Comparison of ENCODE assay signal across 15 cellular contexts in genomic region chr1:40985875-40986274, GRCh38. TPM values are rescaled to one million over a fixed set of nuclear protein-coding genes. Genes with fewer than 3 reads are reported as not detected.
DNase-seq lines count a peak whose midpoint lies in the region; ATAC-seq and TF ChIP-seq lines count a peak whose summit lies in the region.
"Had no signal": no experiment of that assay in that cellular context is flagged by ENCODE, and none has a peak within 500 bp of the region (broad histone marks: within the 10 kb centered on the region; RNA-seq: fewer than 3 reads in every experiment).

No MANE protein-coding gene starts in this region.

- H3K4me3 Mint-ChIP-seq in activated CD4-positive, alpha-beta T cell treated with anti-CD3 and anti-CD28 coated beads for 36 hours, result no peak overlapping the region
- H3K4me3 Mint-ChIP-seq in glutamatergic neuron (ENCODE audit: unreplicated experiment), result peak overlapping the region; percentile 78
- no peak overlapping the region for H3K4me3 Mint-ChIP-seq in stimulated activated naive B cell treated with anti-CD40 and anti-IgM and Interleukin-4, amounts not matched to agents 10 μg/mL and 1 μg/mL and 100 μg/mL, for 72 hours
- H3K4me3 Mint-ChIP-seq: dendritic cell treated with granulocyte-macrophage colony-stimulating factor and Interleukin-4, amounts not matched to agents 40 ng/mL and 50 ng/mL, for 4 days; immature natural killer cell; memory B cell had no signal

- ATAC-seq in activated CD4-positive, alpha-beta T cell treated with anti-CD3 and anti-CD28 coated beads for 36 hours, result peak; percentile 24
- ATAC-seq in stimulated activated naive B cell treated with anti-CD40 and anti-IgM and Interleukin-4, amounts not matched to agents 10 μg/mL and 1 μg/mL and 100 μg/mL, for 72 hours (replicated peaks), result no peak
- no peak for ATAC-seq in GM18870 (IDR thresholded peaks at IDR 0.05; ENCODE audit: unreplicated experiment)

- H3K4me1 Mint-ChIP-seq in activated CD4-positive, alpha-beta T cell treated with anti-CD3 and anti-CD28 coated beads for 36 hours, result peaks cover 59% of the 10 kb centered on the region
- H3K4me1 Mint-ChIP-seq in glutamatergic neuron (ENCODE audit: low read depth, unreplicated experiment), result peaks cover 64% of the 10 kb centered on the region
- H3K4me1 Mint-ChIP-seq in stimulated activated naive B cell treated with anti-CD40 and anti-IgM and Interleukin-4, amounts not matched to agents 10 μg/mL and 1 μg/mL and 100 μg/mL, for 72 hours, result peaks cover 12 to 21% of the 10 kb centered on the region in 2 donors

- no peak overlapping the region for H3K4me3 ChIP-seq in WERI-Rb-1 (ENCODE audit: low read depth, low read length)
- no peak overlapping the region for H3K4me3 ChIP-seq in ovary
- H3K4me3 ChIP-seq: right atrium auricular region had no signal

- H3K27me3 ChIP-seq in WERI-Rb-1 (ENCODE audit: insufficient read depth, low read depth, severe bottlenecking) (no peaks in the 10 kb centered on the region), ovary (no peaks in the 10 kb centered on the region)
- H3K27me3 ChIP-seq: right atrium auricular region had no signal

- H3K36me3 Mint-ChIP-seq in activated CD4-positive, alpha-beta T cell treated with anti-CD3 and anti-CD28 coated beads for 36 hours (ENCODE audit: low read depth), result peaks cover 94% of the 10 kb centered on the region
- H3K36me3 Mint-ChIP-seq in glutamatergic neuron (ENCODE audit: unreplicated experiment), result no peaks in the 10 kb centered on the region
- H3K36me3 Mint-ChIP-seq in stimulated activated naive B cell treated with anti-CD40 and anti-IgM and Interleukin-4, amounts not matched to agents 10 μg/mL and 1 μg/mL and 100 μg/mL, for 72 hours, result peaks cover 48 to 68% of the 10 kb centered on the region in 2 donors

- WGBS in ovary, 3 donors, result 78 to 92% (median 89%) methylated on average over 3 of the region's 3 CpGs

- no peaks in the 10 kb centered on the region for H3K27me3 Mint-ChIP-seq in activated CD4-positive, alpha-beta T cell treated with anti-CD3 and anti-CD28 coated beads for 36 hours
- H3K27me3 Mint-ChIP-seq in glutamatergic neuron (ENCODE audit: unreplicated experiment), result peaks cover 1% of the 10 kb centered on the region
- H3K27me3 Mint-ChIP-seq in stimulated activated naive B cell treated with anti-CD40 and anti-IgM and Interleukin-4, amounts not matched to agents 10 μg/mL and 1 μg/mL and 100 μg/mL, for 72 hours, result no peaks in the 10 kb centered on the region
- H3K27me3 Mint-ChIP-seq: dendritic cell treated with granulocyte-macrophage colony-stimulating factor and Interleukin-4, amounts not matched to agents 40 ng/mL and 50 ng/mL, for 4 days; memory B cell had no signal

- intact Hi-C loops in activated CD4-positive, alpha-beta T cell treated with anti-CD3 and anti-CD28 coated beads for 36 hours (cut with DNase I, micrococcal nuclease), result loop anchor here in 1 of 2 experiments (2.0 kb wide), 1 partner anchor 291 kb away; no protein-coding TSS in a partner anchor
- intact Hi-C loops in ovary (cut with DNase I), result no loop called here

- POLR2A ChIA-PET in activated CD4-positive, alpha-beta T cell treated with anti-CD3 and anti-CD28 coated beads for 36 hours (lab: Charles Lee), result interaction anchor here (0.7 kb wide), 1 partner anchor 9 kb away, joined by 3 read pairs; no protein-coding TSS in a partner anchor

- no peaks in the 10 kb centered on the region for H3K9me3 Mint-ChIP-seq in activated CD4-positive, alpha-beta T cell treated with anti-CD3 and anti-CD28 coated beads for 36 hours (ENCODE audit: low read depth)
- H3K9me3 Mint-ChIP-seq in glutamatergic neuron (ENCODE audit: unreplicated experiment), result peaks cover 7% of the 10 kb centered on the region
- H3K9me3 Mint-ChIP-seq in stimulated activated naive B cell treated with anti-CD40 and anti-IgM and Interleukin-4, amounts not matched to agents 10 μg/mL and 1 μg/mL and 100 μg/mL, for 72 hours, result no peaks in the 10 kb centered on the region
- H3K9me3 Mint-ChIP-seq: dendritic cell treated with granulocyte-macrophage colony-stimulating factor and Interleukin-4, amounts not matched to agents 40 ng/mL and 50 ng/mL, for 4 days; immature natural killer cell; memory B cell had no signal

- peak; percentile 19 for DNase-seq in activated CD4-positive, alpha-beta T cell treated with anti-CD3 and anti-CD28 coated beads for 36 hours
- DNase-seq in activated CD4-positive, alpha-beta T cell treated with anti-CD3 and anti-CD28 coated beads, Interleukin-2, amount 50 U/mL, for 1 hour, result no peak
- no peak for DNase-seq in WERI-Rb-1
- no peak for DNase-seq in glutamatergic neuron
- DNase-seq in stimulated activated naive B cell treated with anti-CD40 and anti-IgM and Interleukin-4, amounts not matched to agents 10 μg/mL and 1 μg/mL and 100 μg/mL, for 72 hours, result no peak
- DNase-seq in ovary, result no peak
- DNase-seq in RKO (ENCODE audit: low spot score), result no peak
- DNase-seq: activated CD4-positive, alpha-beta T cell treated with anti-CD3 and anti-CD28 coated beads for 4 hours; DND-41; immature natural killer cell had no signal

- peaks cover 14% of the 10 kb centered on the region for H3K4me1 ChIP-seq in ovary (ENCODE audit: insufficient read depth)

- H3K27ac ChIP-seq in WERI-Rb-1 (peak overlapping the region; percentile 15; the same call in 1 of the 2 replicates), ovary (no peak overlapping the region)

- H3K27ac Mint-ChIP-seq in activated CD4-positive, alpha-beta T cell treated with anti-CD3 and anti-CD28 coated beads for 36 hours, result peak overlapping the region; percentile 72
- peak overlapping the region; percentile 95 for H3K27ac Mint-ChIP-seq in glutamatergic neuron (ENCODE audit: unreplicated experiment)
- H3K27ac Mint-ChIP-seq in stimulated activated naive B cell treated with anti-CD40 and anti-IgM and Interleukin-4, amounts not matched to agents 10 μg/mL and 1 μg/mL and 100 μg/mL, for 72 hours, result peak overlapping the region; percentile 32
- H3K27ac Mint-ChIP-seq: dendritic cell treated with granulocyte-macrophage colony-stimulating factor and Interleukin-4, amounts not matched to agents 40 ng/mL and 50 ng/mL, for 4 days; memory B cell had no signal

- TF ChIP-seq POLR2A in ovary (IDR thresholded peaks at IDR 0.05), result no peak

- peaks cover 96% of the 10 kb centered on the region for H3K36me3 ChIP-seq in WERI-Rb-1
- H3K36me3 ChIP-seq in ovary, result no peaks in the 10 kb centered on the region

- TF ChIP-seq EP300 in ovary (IDR thresholded peaks at IDR 0.05), result no peak

- CTCF ChIA-PET in activated CD4-positive, alpha-beta T cell treated with anti-CD3 and anti-CD28 coated beads for 36 hours (lab: Charles Lee), result interaction anchor here (0.7 to 4.0 kb wide), 5 partner anchors 9 to 1287 kb away, joined by 3 to 22 read pairs (median 3); no protein-coding TSS in a partner anchor

- no peak for TF ChIP-seq CTCF in WERI-Rb-1 (IDR thresholded peaks at IDR 0.05; ENCODE audit: low read depth, low read length)
- TF ChIP-seq CTCF in glutamatergic neuron (IDR thresholded peaks at IDR 0.05; ENCODE audit: partially characterized antibody, unreplicated experiment), result no peak
- no peak for TF ChIP-seq CTCF in ovary (IDR thresholded peaks at IDR 0.05)

- no peaks in the 10 kb centered on the region for H3K9me3 ChIP-seq in WERI-Rb-1 (ENCODE audit: severe bottlenecking)
- H3K9me3 ChIP-seq in ovary, result no peaks in the 10 kb centered on the region
- H3K9me3 ChIP-seq: right atrium auricular region, thoracic aorta had no signal

RNA-seq across cellular contexts. Expression of gene CTPS1, which starts 6.4 kb away (rescaled TPM):
- total RNA-seq in activated CD4-positive, alpha-beta T cell treated with anti-CD3 and anti-CD28 coated beads for 36 hours, result 100 to 1,000 TPM in 1 of 2 experiments, 10 to 100 TPM in 1; 89.5 to 106 TPM
- 110 TPM for total RNA-seq in glutamatergic neuron (ENCODE audit: unreplicated experiment)
- 10 to 100 TPM in 6 of 7 donors, 1 to 10 TPM in 1; 8.2 to 34.3 (median 22.6) TPM for total RNA-seq in ovary
- polyA plus RNA-seq in ovary, result 10 to 100 TPM in 1 of 2 donors, 1 to 10 TPM in 1; 5.9 to 23.2 TPM

RNA-seq across cellular contexts. Expression of gene SLFNL1, which starts 35.6 kb away (rescaled TPM):
- under 1 TPM; 0.14 TPM for total RNA-seq in activated CD4-positive, alpha-beta T cell treated with anti-CD3 and anti-CD28 coated beads for 36 hours
- 0.20 TPM for total RNA-seq in glutamatergic neuron (ENCODE audit: unreplicated experiment)
- 1 to 10 TPM in 2 of 7 donors, under 1 TPM in 5; 0.55 to 1.2 (median 0.72) TPM for total RNA-seq in ovary
- polyA plus RNA-seq in ovary, result under 1 TPM; 0.05 to 0.23 TPM

Comparison
In these comparisons a context has a peak if more than half of its experiments do, and no peak if none do; other contexts are left out.
1. H3K27ac Mint-ChIP-seq: peak in every context shown above with its lines; median percentile 95 in glutamatergic neuron; 72 in activated CD4-positive, alpha-beta T cell treated with anti-CD3 and anti-CD28 coated beads for 36 hours; 32 in stimulated activated naive B cell treated with anti-CD40 and anti-IgM and Interleukin-4, amounts not matched to agents 10 μg/mL and 1 μg/mL and 100 μg/mL, for 72 hours.